Comparison of ENCODE assay signal across 1 cellular context in genomic region chr11:23932485-23932898, GRCh38.
A peak's percentile ranks its signal among the peaks of the same experiment; 100 is the strongest.
TF ChIP-seq lines count a peak whose summit lies in the region.

No MANE protein-coding gene starts in this region.

TF ChIP-seq in IMR-90, 13 proteins besides CTCF, POLR2A, EP300 and RAD21:
- peak; percentile 86 for TF ChIP-seq CEBPB (IDR thresholded peaks at IDR 0.05; ENCODE audit: low read depth, low read length)
- peak; percentile 18; the same call in 1 of the 2 replicates for TF ChIP-seq BHLHE40 (IDR thresholded peaks at IDR 0.05; ENCODE audit: low read depth, low read length)
- TF ChIP-seq USF2 (IDR thresholded peaks at IDR 0.05; ENCODE audit: low read depth, low read length), result no peak
- no peak for TF ChIP-seq NFE2L2 (IDR thresholded peaks at IDR 0.05; ENCODE audit: low read depth, low read length)
- no peak for TF ChIP-seq SMC3 (IDR thresholded peaks at IDR 0.05; ENCODE audit: low read depth, low read length)
- peak; percentile 41; the same call in 1 of the 2 replicates for TF ChIP-seq FOS (IDR thresholded peaks at IDR 0.05; ENCODE audit: low read depth, low read length)
- no peak for TF ChIP-seq CHD1 (IDR thresholded peaks at IDR 0.05; ENCODE audit: low read depth, low read length)
- TF ChIP-seq MAFK (IDR thresholded peaks at IDR 0.05; ENCODE audit: low read depth, low read length), result no peak
- TF ChIP-seq MXI1 (IDR thresholded peaks at IDR 0.05; ENCODE audit: borderline replicate concordance, low read depth, low read length), result no peak
- TF ChIP-seq RCOR1 (IDR thresholded peaks at IDR 0.05; ENCODE audit: insufficient replicate concordance, low read length), result no peak
- no peak for TF ChIP-seq ELK1 (IDR thresholded peaks at IDR 0.05; ENCODE audit: borderline replicate concordance, low read depth, low read length)
- no peak for TF ChIP-seq RFX5 (IDR thresholded peaks at IDR 0.05; ENCODE audit: low read depth, low read length)
- no peak for TF ChIP-seq MAZ (IDR thresholded peaks at IDR 0.05; ENCODE audit: borderline replicate concordance, low read depth, low read length)
TF ChIP-seq in IMR-90: peak in this region for 3.
